7 cellular contexts compared by ENCODE assay signal in genomic region chr1:215076312-215076711, GRCh38. TPM values are rescaled to one million over a fixed set of nuclear protein-coding genes. Genes with fewer than 3 reads are reported as not detected.
DNase-seq lines count a peak whose midpoint lies in the region; ATAC-seq and TF ChIP-seq lines count a peak whose summit lies in the region.

No MANE protein-coding gene starts in this region.

- H3K4me3 Mint-ChIP-seq in natural killer cell, result no peak overlapping the region

- no peak overlapping the region for H3K4me3 ChIP-seq in PC-3 (ENCODE audit: low read length)

- TF ChIP-seq CTCF in PC-3 (conservative IDR thresholded peaks at IDR 0.05; ENCODE audit: low read depth, low read length) (peak; percentile 91), natural killer cell (IDR thresholded peaks at IDR 0.05) (no peak)

- no peaks in the 10 kb centered on the region for H3K27me3 ChIP-seq in PC-3 (ENCODE audit: low read length)

- intact Hi-C loops in PC-3 (cut with micrococcal nuclease), result loop anchor here (1.0 to 5.0 kb wide), 3 partner anchors 71 to 418 kb away; no protein-coding TSS in a partner anchor
- intact Hi-C loops in natural killer cell (cut with micrococcal nuclease), result no loop called here

- H3K27me3 Mint-ChIP-seq in natural killer cell (ENCODE audit: low read depth in 2 of 2), result peaks cover 7 to 14% of the 10 kb centered on the region in 2 donors

- H3K36me3 ChIP-seq in PC-3 (ENCODE audit: low read depth, low read length), result no peaks in the 10 kb centered on the region

- H3K4me2 ChIP-seq in PC-3 (ENCODE audit: low read length), result no peak overlapping the region

- no peaks in the 10 kb centered on the region for H3K9me3 ChIP-seq in PC-3 (ENCODE audit: low read length)

- H3K27ac ChIP-seq in PC-3 (ENCODE audit: low read length), result no peak overlapping the region

- H3K9ac ChIP-seq in PC-3 (ENCODE audit: low read length), result no peak overlapping the region

- CTCF ChIA-PET in PC-3 (lab: Charles Lee), result interaction anchor here (0.6 to 1.1 kb wide), 3 partner anchors 8 to 267 kb away, joined by 3 to 13 read pairs (median 4); no protein-coding TSS in a partner anchor

- no peak overlapping the region for H3K27ac Mint-ChIP-seq in natural killer cell

- POLR2A ChIA-PET in PC-3 (lab: Charles Lee; ENCODE audit: unreplicated experiment), result no interaction called here

- H3K36me3 Mint-ChIP-seq in natural killer cell, result peaks cover 11% of the 10 kb centered on the region

- H3K9me3 Mint-ChIP-seq in natural killer cell, result peaks cover 6 to 9% of the 10 kb centered on the region in 2 donors

- no peaks in the 10 kb centered on the region for H4K20me1 ChIP-seq in PC-3 (ENCODE audit: low read length)

- H3K79me2 ChIP-seq in PC-3 (ENCODE audit: low read length), result no peaks in the 10 kb centered on the region

- no peaks in the 10 kb centered on the region for H3K4me1 Mint-ChIP-seq in natural killer cell

- no TSS peak for BruUV-seq in PC-3 (replicated peaks; lab: Mats Ljungman, UMichigan)

- no peak overlapping the region for H2AFZ ChIP-seq in PC-3 (ENCODE audit: low read length)

- DNase-seq in PC-3, result peak; percentile 80
- DNase-seq in iris pigment epithelial cell (ENCODE audit: low read depth), result peak; percentile 83
- no peak for DNase-seq in natural killer cell
- DNase-seq in foreskin melanocyte, result no peak
- no peak for DNase-seq in epidermal melanocyte (ENCODE audit: insufficient read length, low spot score)

- ATAC-seq in GM18498 (IDR thresholded peaks at IDR 0.05; ENCODE audit: unreplicated experiment) (peak; percentile 80), HG02623 (IDR thresholded peaks at IDR 0.05; ENCODE audit: unreplicated experiment) (peak; percentile 77), PC-3 (peak; percentile 96), natural killer cell (no peak)

- no peaks in the 10 kb centered on the region for H3K9me2 ChIP-seq in PC-3 (replicated peaks; ENCODE audit: low read length)

- no peaks in the 10 kb centered on the region for H3F3A ChIP-seq in PC-3 (ENCODE audit: low read length, unreplicated experiment)

- no peaks in the 10 kb centered on the region for H3K4me1 ChIP-seq in PC-3 (ENCODE audit: insufficient read depth, low read length)

RNA-seq across cellular contexts. Expression of gene KCNK2, which starts 6.2 kb away (rescaled TPM):
- total RNA-seq in PC-3 (2014; rRNA removed), result not detected in 2 replicates
- not detected for total RNA-seq in natural killer cell

Comparison
In these comparisons a context has a peak if more than half of its experiments do, and no peak if none do; other contexts are left out.
1. ATAC-seq: peak in GM18498 (single experiment), HG02623 (single experiment) and PC-3 (single experiment); none in natural killer cell (0 of 3).
2. DNase-seq: peak in PC-3 (single experiment) and iris pigment epithelial cell (single experiment); none in natural killer cell (single experiment), foreskin melanocyte (single experiment) and epidermal melanocyte (single experiment).